In the genomic region with DNA sequence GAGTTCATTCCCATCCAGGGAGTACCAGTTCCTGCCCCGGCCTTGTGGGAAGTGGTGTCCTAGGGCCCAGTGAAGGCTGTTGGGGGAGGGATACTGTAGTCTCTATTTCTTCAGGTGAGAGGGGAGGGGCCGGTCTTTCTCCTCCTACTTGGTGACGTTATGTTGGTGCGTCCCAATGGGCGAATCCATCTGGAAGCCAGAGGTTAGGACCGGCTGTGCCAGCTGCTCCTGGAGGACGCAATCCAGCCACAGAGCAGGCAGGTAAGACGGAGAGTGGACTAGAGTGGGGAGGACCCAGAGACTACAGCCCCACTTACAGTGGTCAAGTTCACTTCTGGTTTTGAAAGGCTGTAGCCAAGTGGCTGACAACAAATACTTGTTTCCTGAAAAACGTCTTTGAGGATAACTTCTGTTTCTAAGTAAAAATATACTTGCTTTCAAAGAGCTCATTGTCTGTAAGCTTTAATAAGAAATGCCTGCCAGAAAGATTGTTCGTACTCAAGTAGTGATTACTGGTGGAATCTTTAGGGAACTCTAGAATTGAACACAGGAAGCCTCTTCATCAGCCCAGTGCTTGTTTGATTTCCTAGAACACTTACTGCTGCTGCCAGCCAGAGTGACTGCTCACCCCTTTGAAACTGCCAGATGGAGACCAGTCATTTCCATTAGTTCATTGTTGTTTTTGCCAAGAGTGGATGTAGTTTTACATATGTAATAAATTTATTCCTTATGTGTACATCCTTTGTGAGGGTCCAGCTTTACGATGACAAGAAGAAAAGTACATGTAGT, we compare ENCODE assay signal across 1 cellular context.
TF ChIP-seq lines count a peak whose summit lies in the region.

No MANE protein-coding gene starts in this region.

TF ChIP-seq in K562, 482 proteins besides CTCF, POLR2A, EP300 and RAD21:
- TF ChIP-seq, protein P1, sequence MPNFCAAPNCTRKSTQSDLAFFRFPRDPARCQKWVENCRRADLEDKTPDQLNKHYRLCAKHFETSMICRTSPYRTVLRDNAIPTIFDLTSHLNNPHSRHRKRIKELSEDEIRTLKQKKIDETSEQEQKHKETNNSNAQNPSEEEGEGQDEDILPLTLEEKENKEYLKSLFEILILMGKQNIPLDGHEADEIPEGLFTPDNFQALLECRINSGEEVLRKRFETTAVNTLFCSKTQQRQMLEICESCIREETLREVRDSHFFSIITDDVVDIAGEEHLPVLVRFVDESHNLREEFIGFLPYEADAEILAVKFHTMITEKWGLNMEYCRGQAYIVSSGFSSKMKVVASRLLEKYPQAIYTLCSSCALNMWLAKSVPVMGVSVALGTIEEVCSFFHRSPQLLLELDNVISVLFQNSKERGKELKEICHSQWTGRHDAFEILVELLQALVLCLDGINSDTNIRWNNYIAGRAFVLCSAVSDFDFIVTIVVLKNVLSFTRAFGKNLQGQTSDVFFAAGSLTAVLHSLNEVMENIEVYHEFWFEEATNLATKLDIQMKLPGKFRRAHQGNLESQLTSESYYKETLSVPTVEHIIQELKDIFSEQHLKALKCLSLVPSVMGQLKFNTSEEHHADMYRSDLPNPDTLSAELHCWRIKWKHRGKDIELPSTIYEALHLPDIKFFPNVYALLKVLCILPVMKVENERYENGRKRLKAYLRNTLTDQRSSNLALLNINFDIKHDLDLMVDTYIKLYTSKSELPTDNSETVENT (CRISPR knock-in tag; IDR thresholded peaks at IDR 0.05) = no peak
- no peak for TF ChIP-seq RFX5 (IDR thresholded peaks at IDR 0.05; ENCODE audit: low read depth, low read length)
- TF ChIP-seq ZEB2 (IDR thresholded peaks at IDR 0.05) = no peak
- TF ChIP-seq, protein P2, sequence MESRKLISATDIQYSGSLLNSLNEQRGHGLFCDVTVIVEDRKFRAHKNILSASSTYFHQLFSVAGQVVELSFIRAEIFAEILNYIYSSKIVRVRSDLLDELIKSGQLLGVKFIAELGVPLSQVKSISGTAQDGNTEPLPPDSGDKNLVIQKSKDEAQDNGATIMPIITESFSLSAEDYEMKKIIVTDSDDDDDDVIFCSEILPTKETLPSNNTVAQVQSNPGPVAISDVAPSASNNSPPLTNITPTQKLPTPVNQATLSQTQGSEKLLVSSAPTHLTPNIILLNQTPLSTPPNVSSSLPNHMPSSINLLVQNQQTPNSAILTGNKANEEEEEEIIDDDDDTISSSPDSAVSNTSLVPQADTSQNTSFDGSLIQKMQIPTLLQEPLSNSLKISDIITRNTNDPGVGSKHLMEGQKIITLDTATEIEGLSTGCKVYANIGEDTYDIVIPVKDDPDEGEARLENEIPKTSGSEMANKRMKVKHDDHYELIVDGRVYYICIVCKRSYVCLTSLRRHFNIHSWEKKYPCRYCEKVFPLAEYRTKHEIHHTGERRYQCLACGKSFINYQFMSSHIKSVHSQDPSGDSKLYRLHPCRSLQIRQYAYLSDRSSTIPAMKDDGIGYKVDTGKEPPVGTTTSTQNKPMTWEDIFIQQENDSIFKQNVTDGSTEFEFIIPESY (CRISPR knock-in tag; IDR thresholded peaks at IDR 0.05) = no peak
- no peak for TF ChIP-seq NFXL1 (CRISPR knock-in tag; IDR thresholded peaks at IDR 0.05)
- TF ChIP-seq CBX2 (IDR thresholded peaks at IDR 0.05; ENCODE audit: insufficient read depth, low read length, poor library complexity, severe bottlenecking) = no peak
- TF ChIP-seq CHCHD3 (CRISPR knock-in tag; IDR thresholded peaks at IDR 0.05) = no peak
- TF ChIP-seq, protein P3, sequence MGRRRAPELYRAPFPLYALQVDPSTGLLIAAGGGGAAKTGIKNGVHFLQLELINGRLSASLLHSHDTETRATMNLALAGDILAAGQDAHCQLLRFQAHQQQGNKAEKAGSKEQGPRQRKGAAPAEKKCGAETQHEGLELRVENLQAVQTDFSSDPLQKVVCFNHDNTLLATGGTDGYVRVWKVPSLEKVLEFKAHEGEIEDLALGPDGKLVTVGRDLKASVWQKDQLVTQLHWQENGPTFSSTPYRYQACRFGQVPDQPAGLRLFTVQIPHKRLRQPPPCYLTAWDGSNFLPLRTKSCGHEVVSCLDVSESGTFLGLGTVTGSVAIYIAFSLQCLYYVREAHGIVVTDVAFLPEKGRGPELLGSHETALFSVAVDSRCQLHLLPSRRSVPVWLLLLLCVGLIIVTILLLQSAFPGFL (CRISPR knock-in tag; IDR thresholded peaks at IDR 0.05) = no peak
- no peak for TF ChIP-seq EHMT2 (IDR thresholded peaks at IDR 0.05)
- no peak for TF ChIP-seq PHF21A (IDR thresholded peaks at IDR 0.05; ENCODE audit: borderline replicate concordance, low read depth)
- TF ChIP-seq, protein P4, sequence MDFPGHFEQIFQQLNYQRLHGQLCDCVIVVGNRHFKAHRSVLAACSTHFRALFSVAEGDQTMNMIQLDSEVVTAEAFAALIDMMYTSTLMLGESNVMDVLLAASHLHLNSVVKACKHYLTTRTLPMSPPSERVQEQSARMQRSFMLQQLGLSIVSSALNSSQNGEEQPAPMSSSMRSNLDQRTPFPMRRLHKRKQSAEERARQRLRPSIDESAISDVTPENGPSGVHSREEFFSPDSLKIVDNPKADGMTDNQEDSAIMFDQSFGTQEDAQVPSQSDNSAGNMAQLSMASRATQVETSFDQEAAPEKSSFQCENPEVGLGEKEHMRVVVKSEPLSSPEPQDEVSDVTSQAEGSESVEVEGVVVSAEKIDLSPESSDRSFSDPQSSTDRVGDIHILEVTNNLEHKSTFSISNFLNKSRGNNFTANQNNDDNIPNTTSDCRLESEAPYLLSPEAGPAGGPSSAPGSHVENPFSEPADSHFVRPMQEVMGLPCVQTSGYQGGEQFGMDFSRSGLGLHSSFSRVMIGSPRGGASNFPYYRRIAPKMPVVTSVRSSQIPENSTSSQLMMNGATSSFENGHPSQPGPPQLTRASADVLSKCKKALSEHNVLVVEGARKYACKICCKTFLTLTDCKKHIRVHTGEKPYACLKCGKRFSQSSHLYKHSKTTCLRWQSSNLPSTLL (IDR thresholded peaks at IDR 0.05) = no peak
